ENCODE assay signal across 10 cellular contexts in genomic region chr9:131290039-131290766, GRCh38. TPM values are rescaled to one million over a fixed set of nuclear protein-coding genes. Genes with fewer than 3 reads are reported as not detected.
DNase-seq lines count a peak whose midpoint lies in the region; ATAC-seq lines count a peak whose summit lies in the region.
"Had no signal": no experiment of that assay in that cellular context is flagged by ENCODE, and none has a peak within 500 bp of the region (broad histone marks: within the 10 kb centered on the region; RNA-seq: fewer than 3 reads in every experiment).

No MANE protein-coding gene starts in this region.

- no peak overlapping the region for H3K4ac ChIP-seq in mesenchymal stem cell (ENCODE audit: low read depth in 1 of 2, low read length in 2 of 2)

- H3K23ac ChIP-seq in mesenchymal stem cell (ENCODE audit: low read length in 2 of 2), result no peak overlapping the region

- CTCF ChIA-PET in activated CD4-positive, alpha-beta T cell treated with anti-CD3 and anti-CD28 coated beads, Interleukin-2, amount 10 ng/mL, durations not matched to agents 7 days and 5 days (lab: Charles Lee), result interaction anchor here (0.6 to 2.7 kb wide), 5 partner anchors 11 to 123 kb away, joined by 3 to 11 read pairs (median 3); no protein-coding TSS in a partner anchor

- H3K27me3 Mint-ChIP-seq in activated CD4-positive, alpha-beta T cell treated with anti-CD3 and anti-CD28 coated beads, Interleukin-2, amount 10 ng/mL, durations not matched to agents 7 days and 5 days, result no peaks in the 10 kb centered on the region

- H3K79me1 ChIP-seq in mesenchymal stem cell (replicated peaks; ENCODE audit: low read length, poor library complexity, severe bottlenecking), result no peaks in the 10 kb centered on the region

- H2AK5ac ChIP-seq in mesenchymal stem cell (ENCODE audit: low read length, severe bottlenecking), result no peak overlapping the region

- H3K27me3 ChIP-seq in NT2/D1 (ENCODE audit: insufficient read depth, insufficient read length) (no peaks in the 10 kb centered on the region), duodenal mucosa (ENCODE audit: control insufficient read depth in 1 of 2, insufficient read depth in 2 of 2, low read length in 2 of 2) (no peaks in the 10 kb centered on the region), mesenchymal stem cell (ENCODE audit: control insufficient read depth in 1 of 2, insufficient read depth in 1 of 2, low read length in 2 of 2) (peaks cover 0 to 4% of the 10 kb centered on the region in 2 experiments)

- H4K8ac ChIP-seq in mesenchymal stem cell (ENCODE audit: low read length), result peak overlapping the region; percentile 45

- H3K9me3 Mint-ChIP-seq in activated CD4-positive, alpha-beta T cell treated with anti-CD3 and anti-CD28 coated beads, Interleukin-2, amount 10 ng/mL, durations not matched to agents 7 days and 5 days, result no peaks in the 10 kb centered on the region
- H3K9me3 Mint-ChIP-seq: T-helper 1 cell treated with Interleukin-12 subunit alpha and Interleukin-12 subunit beta and Interleukin-4 antibody, amounts not matched to agents 30 μg/mL and 1 μg/mL, for 36 hours had no signal

- no peak overlapping the region for H2BK120ac ChIP-seq in mesenchymal stem cell (ENCODE audit: low read depth, low read length)

- H3K9me3 ChIP-seq in NT2/D1 (ENCODE audit: insufficient read depth, low read length) (no peaks in the 10 kb centered on the region), duodenal mucosa (ENCODE audit: control insufficient read depth in 1 of 2, low read length in 2 of 2) (no peaks in the 10 kb centered on the region), mesenchymal stem cell (ENCODE audit: control insufficient read depth, low read length) (no peaks in the 10 kb centered on the region)

- H3K36me3 ChIP-seq in NT2/D1 (ENCODE audit: insufficient read depth, insufficient read length, low read length) (no peaks in the 10 kb centered on the region), duodenal mucosa (ENCODE audit: control insufficient read depth in 1 of 2, insufficient read depth in 2 of 2, low read length in 2 of 2) (no peaks in the 10 kb centered on the region), mesenchymal stem cell (ENCODE audit: control insufficient read depth in 1 of 2, insufficient read depth in 2 of 2, low read depth in 1 of 2, low read length in 2 of 2) (peaks cover 0 to 27% of the 10 kb centered on the region in 2 experiments)

- no peak overlapping the region for H2BK5ac ChIP-seq in mesenchymal stem cell (ENCODE audit: low read depth, low read length, poor library complexity, severe bottlenecking)

- peak overlapping the region; percentile 15 for H2BK15ac ChIP-seq in mesenchymal stem cell (ENCODE audit: low read depth, poor library complexity, severe bottlenecking)

- 91% methylated on average over 34 of the region's 34 CpGs for WGBS in mesenchymal stem cell

- no peak for ATAC-seq in HG02763 (IDR thresholded peaks at IDR 0.05; ENCODE audit: unreplicated experiment)
- no peak for ATAC-seq in GM19463 (IDR thresholded peaks at IDR 0.05; ENCODE audit: unreplicated experiment)
- ATAC-seq: foreskin keratinocyte had no signal

- H3K18ac ChIP-seq in mesenchymal stem cell (ENCODE audit: low read depth in 1 of 2, low read length in 2 of 2), result no peak overlapping the region

- H3K4me1 Mint-ChIP-seq in activated CD4-positive, alpha-beta T cell treated with anti-CD3 and anti-CD28 coated beads, Interleukin-2, amount 10 ng/mL, durations not matched to agents 7 days and 5 days, result no peaks in the 10 kb centered on the region

- POLR2A ChIA-PET in activated CD4-positive, alpha-beta T cell treated with anti-CD3 and anti-CD28 coated beads, Interleukin-2, amount 10 ng/mL, durations not matched to agents 7 days and 5 days (lab: Charles Lee), result no interaction called here

- no peak overlapping the region for H3K14ac ChIP-seq in mesenchymal stem cell (ENCODE audit: low read length in 2 of 2)

- peak overlapping the region; percentile 22 for H3K4me3 ChIP-seq in NT2/D1 (ENCODE audit: insufficient read length, low read depth)
- H3K4me3 ChIP-seq in duodenal mucosa (ENCODE audit: low read depth in 1 of 2, low read length in 2 of 2), result peak overlapping the region; percentile 40 to 49
- peak overlapping the region in 1 of 2 experiments; percentile 81 for H3K4me3 ChIP-seq in mesenchymal stem cell (ENCODE audit: insufficient read depth in 1 of 2, low read depth in 1 of 2, low read length in 2 of 2)

- DNase-seq in NT2/D1 (ENCODE audit: low read depth, low spot score) (no peak), mesenchymal stem cell (no peak)
- DNase-seq in activated CD4-positive, alpha-beta T cell treated with anti-CD3 and anti-CD28 coated beads, Interleukin-2, amount 10 ng/mL, durations not matched to agents 7 days and 5 days, result no peak
- no peak for DNase-seq in NK-92 treated with Interleukin-12 subunit alpha and Interleukin-12 subunit beta, amount 100 ng/mL, for 24 hours (lab: John Stamatoyannopoulos, UW)
- DNase-seq: foreskin keratinocyte had no signal

- H3K4me3 Mint-ChIP-seq in activated CD4-positive, alpha-beta T cell treated with anti-CD3 and anti-CD28 coated beads, Interleukin-2, amount 10 ng/mL, durations not matched to agents 7 days and 5 days, result no peak overlapping the region
- H3K4me3 Mint-ChIP-seq: T-helper 1 cell treated with Interleukin-12 subunit alpha and Interleukin-12 subunit beta and Interleukin-4 antibody, amounts not matched to agents 30 μg/mL and 1 μg/mL, for 36 hours had no signal

- no peak overlapping the region for H3K27ac ChIP-seq in duodenal mucosa (ENCODE audit: low read depth, low read length)
- H3K27ac ChIP-seq in mesenchymal stem cell (ENCODE audit: low read length, poor library complexity, severe bottlenecking), result no peak overlapping the region
- H3K27ac ChIP-seq in temporal lobe (ENCODE audit: low read depth, low read length), result peak overlapping the region; percentile 72
- H3K27ac ChIP-seq: foreskin keratinocyte had no signal

- no peak overlapping the region for H3K27ac Mint-ChIP-seq in activated CD4-positive, alpha-beta T cell treated with anti-CD3 and anti-CD28 coated beads, Interleukin-2, amount 10 ng/mL, durations not matched to agents 7 days and 5 days
- H3K27ac Mint-ChIP-seq: T-helper 1 cell treated with Interleukin-12 subunit alpha and Interleukin-12 subunit beta and Interleukin-4 antibody, amounts not matched to agents 30 μg/mL and 1 μg/mL, for 36 hours had no signal

- no peak overlapping the region for H2AFZ ChIP-seq in mesenchymal stem cell (ENCODE audit: low read depth, low read length)

- H3K9ac ChIP-seq in NT2/D1 (ENCODE audit: insufficient read length, low read depth), result peak overlapping the region; percentile 74
- no peak overlapping the region for H3K9ac ChIP-seq in duodenal mucosa (ENCODE audit: low read depth in 1 of 2, low read length in 2 of 2)
- H3K9ac ChIP-seq in mesenchymal stem cell (ENCODE audit: low read length), result peak overlapping the region; percentile 92

- H3K4me1 ChIP-seq in NT2/D1 (ENCODE audit: insufficient read depth, insufficient read length), result peaks cover 22% of the 10 kb centered on the region
- no peaks in the 10 kb centered on the region for H3K4me1 ChIP-seq in duodenal mucosa (ENCODE audit: control insufficient read depth in 1 of 2, insufficient read depth in 2 of 2, low read length in 2 of 2)
- peaks cover 5% of the 10 kb centered on the region for H3K4me1 ChIP-seq in mesenchymal stem cell (ENCODE audit: control insufficient read depth, insufficient read depth, low read depth, low read length)
- H3K4me1 ChIP-seq: foreskin keratinocyte had no signal

- no peak overlapping the region for H2BK12ac ChIP-seq in mesenchymal stem cell (ENCODE audit: low read length in 2 of 2)

- no peak overlapping the region for H3K4me2 ChIP-seq in mesenchymal stem cell (ENCODE audit: low read length, poor library complexity, severe bottlenecking)

- peak overlapping the region; percentile 29 for H4K91ac ChIP-seq in mesenchymal stem cell (ENCODE audit: low read length)

- H3K36me3 Mint-ChIP-seq in activated CD4-positive, alpha-beta T cell treated with anti-CD3 and anti-CD28 coated beads, Interleukin-2, amount 10 ng/mL, durations not matched to agents 7 days and 5 days (ENCODE audit: low read depth), result no peaks in the 10 kb centered on the region

RNA-seq across cellular contexts. Expression of gene PLPP7, which starts 0.7 kb away (rescaled TPM):
- 0.17 TPM for polyA plus RNA-seq in mesenchymal stem cell (2013, experiment 1 of 2)
- 0.14 TPM for polyA plus RNA-seq in mesenchymal stem cell (2013, experiment 2 of 2)
- 5.2 TPM for total RNA-seq in temporal lobe
- total RNA-seq in activated CD4-positive, alpha-beta T cell treated with anti-CD3 and anti-CD28 coated beads, Interleukin-2, amount 10 ng/mL, durations not matched to agents 7 days and 5 days, result under 1 TPM in 1 of 2 experiments, not detected in 1; 0.21 TPM
- total RNA-seq: foreskin keratinocyte had no signal
- polyA plus RNA-seq: foreskin keratinocyte had no signal

RNA-seq across cellular contexts. Expression of gene FAM78A, which starts 13.9 kb away (rescaled TPM):
- 0.72 TPM for polyA plus RNA-seq in mesenchymal stem cell (2013, experiment 1 of 2)
- polyA plus RNA-seq in mesenchymal stem cell (2013, experiment 2 of 2), result 0.75 TPM
- 1.2 TPM for total RNA-seq in temporal lobe
- 100 to 1,000 TPM; 118 to 128 TPM for total RNA-seq in activated CD4-positive, alpha-beta T cell treated with anti-CD3 and anti-CD28 coated beads, Interleukin-2, amount 10 ng/mL, durations not matched to agents 7 days and 5 days

Comparison
In these comparisons a context has a peak if more than half of its experiments do, and no peak if none do; other contexts are left out.
1. H3K9ac ChIP-seq: peak in NT2/D1 (single experiment) and mesenchymal stem cell (single experiment); none in duodenal mucosa (0 of 2).
2. RNA of gene FAM78A, which starts 13.9 kb away (total RNA-seq): 118 to 128 TPM in activated CD4-positive, alpha-beta T cell treated with anti-CD3 and anti-CD28 coated beads, Interleukin-2, amount 10 ng/mL, durations not matched to agents 7 days and 5 days; 1.2 TPM in temporal lobe (single experiment); every median in the first group is over 10 times any median in the second.